4 cellular contexts compared by ENCODE assay signal in genomic region chr1:160517519-160517918, GRCh38. TPM values are rescaled to one million over a fixed set of nuclear protein-coding genes. Genes with fewer than 3 reads are reported as not detected.
"Had no signal": no experiment of that assay in that cellular context is flagged by ENCODE, and none has a peak within 500 bp of the region (broad histone marks: within the 10 kb centered on the region; RNA-seq: fewer than 3 reads in every experiment).

No MANE protein-coding gene starts in this region.

RNA-seq across cellular contexts. Expression of gene SLAMF6, which starts 5.5 kb away (rescaled TPM):
- total RNA-seq: ascending aorta, bronchial epithelial cell, NCI-H460, RPMI7951 had no signal
